In genomic region chr22:21623402-21623970, GRCh38 we compare ENCODE assay signal across 9 cellular contexts. TPM values are rescaled to one million over a fixed set of nuclear protein-coding genes. Genes with fewer than 3 reads are reported as not detected.
DNase-seq lines count a peak whose midpoint lies in the region; ATAC-seq and TF ChIP-seq lines count a peak whose summit lies in the region.
"Had no signal": no experiment of that assay in that cellular context is flagged by ENCODE, and none has a peak within 500 bp of the region (broad histone marks: within the 10 kb centered on the region; RNA-seq: fewer than 3 reads in every experiment).

No MANE protein-coding gene starts in this region.

- H3K27ac Mint-ChIP-seq in Calu3 (ENCODE audit: unreplicated experiment) (peak overlapping the region; percentile 5), progenitor cell of endocrine pancreas (peak overlapping the region; percentile 84)
- H3K27ac Mint-ChIP-seq in effector memory CD8-positive, alpha-beta T cell: peak overlapping the region; percentile 31 to 42

- no peaks in the 10 kb centered on the region for H3K9me3 ChIP-seq in upper lobe of left lung

- WGBS in upper lobe of left lung, 2 donors: 83 to 86% methylated on average over 4 to 7 of the region's 11 CpGs

- H3K27ac ChIP-seq in upper lobe of left lung: no peak overlapping the region

- no peaks in the 10 kb centered on the region for H3K27me3 ChIP-seq in upper lobe of left lung
- H3K27me3 ChIP-seq: brain microvascular endothelial cell had no signal

- H3K27me3 Mint-ChIP-seq in Calu3 (ENCODE audit: unreplicated experiment) (no peaks in the 10 kb centered on the region), progenitor cell of endocrine pancreas (no peaks in the 10 kb centered on the region)
- H3K27me3 Mint-ChIP-seq in effector memory CD8-positive, alpha-beta T cell: no peaks in the 10 kb centered on the region

- DNase-seq in Calu3: no peak
- DNase-seq in NCI-H1694 treated with DMSO at 0.1 percent for 48 hours (lab: John Stamatoyannopoulos, UW): peak; percentile 68
- no peak for DNase-seq in effector memory CD8-positive, alpha-beta T cell
- no peak for DNase-seq in progenitor cell of endocrine pancreas (ENCODE audit: low spot score, unreplicated experiment)
- DNase-seq in upper lobe of left lung: no peak
- DNase-seq: brain microvascular endothelial cell had no signal

- peaks cover 0 to 22% (median 13%) of the 10 kb centered on the region in 4 donors for H3K36me3 ChIP-seq in upper lobe of left lung

- TF ChIP-seq POLR2A in upper lobe of left lung (IDR thresholded peaks at IDR 0.05): no peak

- no TSS peak for BruUV-seq in Calu3 (replicated peaks; lab: Mats Ljungman, UMichigan)

- intact Hi-C loops in Calu3 (cut with micrococcal nuclease; ENCODE audit: unreplicated experiment): no loop called here

- peaks cover 22% of the 10 kb centered on the region for H3K4me1 Mint-ChIP-seq in Calu3 (ENCODE audit: low read depth, unreplicated experiment)
- H3K4me1 Mint-ChIP-seq in effector memory CD8-positive, alpha-beta T cell (ENCODE audit: low read depth in 2 of 2): peaks cover 42 to 46% of the 10 kb centered on the region in 2 donors
- peaks cover 2% of the 10 kb centered on the region for H3K4me1 Mint-ChIP-seq in progenitor cell of endocrine pancreas (ENCODE audit: low read depth)

- H3K4me1 ChIP-seq in upper lobe of left lung: peaks cover 6 to 45% (median 15%) of the 10 kb centered on the region in 4 donors

- no peak overlapping the region for H3K4me3 ChIP-seq in upper lobe of left lung

- ATAC-seq in effector memory CD8-positive, alpha-beta T cell (replicated peaks): no peak
- ATAC-seq in GM18870 (IDR thresholded peaks at IDR 0.05; ENCODE audit: unreplicated experiment) (no peak), HG03095 (IDR thresholded peaks at IDR 0.05; ENCODE audit: unreplicated experiment) (no peak), GM18861 (IDR thresholded peaks at IDR 0.05; ENCODE audit: unreplicated experiment) (no peak), upper lobe of left lung (ENCODE audit: low FRiP score in 2 of 2) (no peak)

- TF ChIP-seq EP300 in upper lobe of left lung (IDR thresholded peaks at IDR 0.05): no peak

- H3K9me3 Mint-ChIP-seq in Calu3 (ENCODE audit: low read depth, unreplicated experiment) (no peaks in the 10 kb centered on the region), progenitor cell of endocrine pancreas (ENCODE audit: low read depth) (no peaks in the 10 kb centered on the region)
- no peaks in the 10 kb centered on the region for H3K9me3 Mint-ChIP-seq in effector memory CD8-positive, alpha-beta T cell

- H3K4me3 Mint-ChIP-seq in Calu3 (ENCODE audit: low read depth, unreplicated experiment) (no peak overlapping the region), progenitor cell of endocrine pancreas (ENCODE audit: low read depth) (no peak overlapping the region)
- H3K4me3 Mint-ChIP-seq in effector memory CD8-positive, alpha-beta T cell: peak overlapping the region in 1 of 2 donors; percentile 25

- TF ChIP-seq CTCF in Calu3 (IDR thresholded peaks at IDR 0.05; ENCODE audit: unreplicated experiment) (no peak), progenitor cell of endocrine pancreas (IDR thresholded peaks at IDR 0.05; ENCODE audit: unreplicated experiment) (no peak), upper lobe of left lung (IDR thresholded peaks at IDR 0.05) (no peak)

- H3K36me3 Mint-ChIP-seq in Calu3 (ENCODE audit: insufficient read depth, unreplicated experiment) (peaks cover 91% of the 10 kb centered on the region), progenitor cell of endocrine pancreas (ENCODE audit: insufficient read depth) (peaks cover 17% of the 10 kb centered on the region)
- H3K36me3 Mint-ChIP-seq in effector memory CD8-positive, alpha-beta T cell (ENCODE audit: insufficient read depth): peaks cover 63% of the 10 kb centered on the region

- CTCF ChIA-PET in Calu3 (lab: Charles Lee): no interaction called here

RNA-seq across cellular contexts. Expression of gene YDJC, which starts 6.3 kb away (rescaled TPM):
- total RNA-seq in Calu3 (2022) (57.9 and 64.2 TPM in 2 replicates), progenitor cell of endocrine pancreas (19.0 and 21.4 TPM in 2 replicates), upper lobe of left lung (10 to 100 TPM; 22.2 to 47.4 (median 28.3) TPM)

RNA-seq across cellular contexts. Expression of gene CCDC116, which starts 9.1 kb away (rescaled TPM):
- 0.17 TPM in 1 of 2 replicates, not detected in the other for total RNA-seq in Calu3 (2022)
- total RNA-seq in progenitor cell of endocrine pancreas: 1.3 and 1.4 TPM in 2 replicates
- 1 to 10 TPM in 2 of 6 donors, under 1 TPM in 2, not detected in 2; 0.26 to 4.2 (median 0.97) TPM for total RNA-seq in upper lobe of left lung

RNA-seq across cellular contexts. Expression of gene SDF2L1, which starts 18.6 kb away (rescaled TPM):
- total RNA-seq in Calu3 (2022): 87.0 and 88.2 TPM in 2 replicates
- 27.0 and 28.2 TPM in 2 replicates for total RNA-seq in progenitor cell of endocrine pancreas
- 10 to 100 TPM in 5 of 6 donors, 1 to 10 TPM in 1; 3.1 to 73.1 (median 38.9) TPM for total RNA-seq in upper lobe of left lung

RNA-seq across cellular contexts. Expression of gene PPIL2, which starts 42.3 kb away (rescaled TPM):
- total RNA-seq in Calu3 (2022) (46.9 and 50.5 TPM in 2 replicates), progenitor cell of endocrine pancreas (46.7 and 49.2 TPM in 2 replicates), upper lobe of left lung (100 to 1,000 TPM in 1 of 6 donors, 10 to 100 TPM in 5; 40.4 to 107 (median 48.4) TPM)

RNA-seq across cellular contexts. Expression of gene UBE2L3, which starts 56.0 kb away (rescaled TPM):
- 65.8 and 66.6 TPM in 2 replicates for total RNA-seq in Calu3 (2022)
- 64.6 and 67.4 TPM in 2 replicates for total RNA-seq in progenitor cell of endocrine pancreas
- total RNA-seq in upper lobe of left lung: 10 to 100 TPM; 24.1 to 45.8 (median 39.2) TPM

Comparison
In these comparisons a context has a peak if more than half of its experiments do, and no peak if none do; other contexts are left out.
1. H3K27ac Mint-ChIP-seq: peak in every context shown above with its lines; median percentile 84 in progenitor cell of endocrine pancreas; 36 in effector memory CD8-positive, alpha-beta T cell; 5 in Calu3.